Comparison of ENCODE assay signal across 10 cellular contexts in the genomic region with DNA sequence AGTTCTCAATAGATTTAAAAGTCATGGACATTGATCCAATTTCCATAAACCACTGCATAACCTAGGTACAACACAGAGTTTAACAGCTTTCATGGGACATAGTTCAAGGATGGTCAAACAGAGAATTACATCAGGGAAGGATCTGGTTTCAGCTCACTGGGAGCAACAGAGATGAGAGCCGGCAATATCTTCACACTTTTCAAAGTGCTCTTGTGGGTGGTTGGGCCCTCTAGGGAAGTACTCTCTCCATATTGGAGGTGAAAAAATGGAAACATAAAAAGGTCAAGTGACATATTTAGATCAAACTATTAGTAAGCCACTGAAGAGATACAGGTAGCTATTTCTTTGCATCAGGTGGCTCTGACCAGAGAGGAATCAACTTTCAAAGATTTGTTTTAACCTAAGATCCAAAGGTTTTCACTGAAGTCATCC.
DNase-seq lines count a peak whose midpoint lies in the region; ATAC-seq and TF ChIP-seq lines count a peak whose summit lies in the region.
"Had no signal": no experiment of that assay in that cellular context is flagged by ENCODE, and none has a peak within 500 bp of the region (broad histone marks: within the 10 kb centered on the region; RNA-seq: fewer than 3 reads in every experiment).

No MANE protein-coding gene starts in this region.

- H3K4ac ChIP-seq in mesendoderm (ENCODE audit: low read depth, low read length): no peak overlapping the region

- H2BK15ac ChIP-seq in mesendoderm (replicated peaks; ENCODE audit: low read depth): no peak overlapping the region

- H3K79me2 ChIP-seq in mesendoderm (ENCODE audit: control insufficient read depth, insufficient read depth, low read length): no peaks in the 10 kb centered on the region

- peak; percentile 95 to 99 (median 96) for ATAC-seq in right lobe of liver
- no peak for ATAC-seq in HG02970 (IDR thresholded peaks at IDR 0.05; ENCODE audit: low FRiP score, unreplicated experiment)

- no peak overlapping the region for H3K4me3 ChIP-seq in right lobe of liver
- H3K4me3 ChIP-seq in mesendoderm (ENCODE audit: low read length): no peak overlapping the region
- H3K4me3 ChIP-seq: gastrocnemius medialis, skin epidermis had no signal

- H3K27ac ChIP-seq in right lobe of liver (peak overlapping the region in 2 of 3 donors; percentile 45 to 58), mesendoderm (ENCODE audit: low read depth, low read length) (no peak overlapping the region)
- H3K27ac ChIP-seq: gastrocnemius medialis had no signal

- H2AK5ac ChIP-seq in mesendoderm (ENCODE audit: low read length): no peak overlapping the region

- intact Hi-C loops in right lobe of liver (cut with DNase I): no loop called here

- H3K27me3 ChIP-seq in right lobe of liver (no peaks in the 10 kb centered on the region), mesendoderm (ENCODE audit: insufficient read depth, low read length, poor library complexity) (no peaks in the 10 kb centered on the region)
- H3K27me3 ChIP-seq: gastrocnemius medialis had no signal

- no peak overlapping the region for H3K9ac ChIP-seq in mesendoderm (ENCODE audit: low read length)

- no peak for TF ChIP-seq CTCF in HFFc6 (IDR thresholded peaks at IDR 0.05)
- TF ChIP-seq CTCF in right lobe of liver (IDR thresholded peaks at IDR 0.05): no peak

- H3K27me3 Mint-ChIP-seq in HFFc6 (ENCODE audit: insufficient read depth): no peaks in the 10 kb centered on the region

- no peak for TF ChIP-seq POLR2A in right lobe of liver (IDR thresholded peaks at IDR 0.05)

- H3K56ac ChIP-seq in mesendoderm (ENCODE audit: low read length): no peak overlapping the region

- H3K4me2 ChIP-seq in mesendoderm (ENCODE audit: low read length): no peak overlapping the region

- H4K5ac ChIP-seq in mesendoderm (ENCODE audit: low read length): no peak overlapping the region

- no peak overlapping the region for H2BK120ac ChIP-seq in mesendoderm (ENCODE audit: low read depth, low read length)

- H3K36me3 Mint-ChIP-seq in HFFc6 (ENCODE audit: low read depth): no peaks in the 10 kb centered on the region; the same call in 1 of the 2 replicates

- H3K79me1 ChIP-seq in mesendoderm (ENCODE audit: low read length): no peaks in the 10 kb centered on the region

- no peak overlapping the region for H3K18ac ChIP-seq in mesendoderm (ENCODE audit: low read length)

- WGBS in right lobe of liver (ENCODE audit: insufficient coverage, low coverage, low lambda C conversion rate, missing lambda C conversion rate): 20% methylated on average over 1 of the region's 1 CpG
- WGBS in mesendoderm (ENCODE audit: extremely low coverage, insufficient coverage, low lambda C conversion rate): no CpG with 5 or more reads among the region's 1 CpG

- H3K36me3 ChIP-seq in right lobe of liver: no peaks in the 10 kb centered on the region
- H3K36me3 ChIP-seq in mesendoderm (ENCODE audit: control insufficient read depth, insufficient read depth, low read length): no peaks in the 10 kb centered on the region
- H3K36me3 ChIP-seq: gastrocnemius medialis had no signal

- no peak overlapping the region for H3K23ac ChIP-seq in mesendoderm (ENCODE audit: low read length)

- H4K8ac ChIP-seq in mesendoderm (ENCODE audit: low read depth, low read length): no peak overlapping the region

- H3K4me1 ChIP-seq in right lobe of liver (peaks cover 0 to 18% (median 3%) of the 10 kb centered on the region in 4 donors), mesendoderm (ENCODE audit: control insufficient read depth, low read depth, low read length) (no peaks in the 10 kb centered on the region)

- no peaks in the 10 kb centered on the region for H3K9me3 ChIP-seq in right lobe of liver
- H3K9me3 ChIP-seq: gastrocnemius medialis had no signal

- DNase-seq in NCI-H1417 (lab: John Stamatoyannopoulos, UW) (peak in 2 of 3 experiments; percentile 31 to 86), NCI-H1417 treated with DMSO at 0.1 percent for 48 hours (lab: John Stamatoyannopoulos, UW) (no peak), HFFc6 (no peak), SHP77 (lab: John Stamatoyannopoulos, UW) (peak; percentile 7 to 29), right lobe of liver (no peak), NCI-H1694 treated with DMSO at 0.1 percent for 48 hours (lab: John Stamatoyannopoulos, UW) (no peak), mesendoderm (no peak)
- DNase-seq: gastrocnemius medialis had no signal

- no peaks in the 10 kb centered on the region for H3K9me3 Mint-ChIP-seq in HFFc6

- no peak overlapping the region for H2BK5ac ChIP-seq in mesendoderm (ENCODE audit: low read length)

- peak overlapping the region; percentile 63 for H3K27ac Mint-ChIP-seq in HFFc6

- H3K4me3 Mint-ChIP-seq in HFFc6: no peak overlapping the region; the same call in 1 of the 2 replicates

- peaks cover 66% of the 10 kb centered on the region for H3K4me1 Mint-ChIP-seq in HFFc6 (ENCODE audit: low read depth)

Comparison
In these comparisons a context has a peak if more than half of its experiments do, and no peak if none do; other contexts are left out.
1. DNase-seq: peak in NCI-H1417 (2 of 3) and SHP77 (2 of 2); none in NCI-H1417 treated with DMSO at 0.1 percent for 48 hours (single experiment), HFFc6 (single experiment), right lobe of liver (0 of 3), NCI-H1694 treated with DMSO at 0.1 percent for 48 hours (single experiment) and mesendoderm (single experiment).